In genomic region chr3:98887684-98888083, GRCh38 we compare ENCODE assay signal across 3 cellular contexts.
TF ChIP-seq lines count a peak whose summit lies in the region.

No MANE protein-coding gene starts in this region.

TF ChIP-seq in SK-N-SH, 30 proteins besides CTCF, POLR2A, EP300 and RAD21 (continued from another document):
- TF ChIP-seq SMC3 (IDR thresholded peaks at IDR 0.05; ENCODE audit: low read depth, low read length) (no peak), SIN3A (IDR thresholded peaks at IDR 0.05; ENCODE audit: borderline replicate concordance, low read depth, low read length) (no peak), REST (IDR thresholded peaks at IDR 0.05; ENCODE audit: low read depth, low read length) (no peak), NFIC (IDR thresholded peaks at IDR 0.05; ENCODE audit: borderline replicate concordance) (no peak), GATA2 (CRISPR knock-in tag; IDR thresholded peaks at IDR 0.05) (no peak), POLR2AphosphoS5 (IDR thresholded peaks at IDR 0.05; ENCODE audit: low read depth, low read length) (no peak), FOSL2 (IDR thresholded peaks at IDR 0.05; ENCODE audit: borderline replicate concordance, low read depth) (no peak), JUND (IDR thresholded peaks at IDR 0.05) (no peak), MXI1 (IDR thresholded peaks at IDR 0.05; ENCODE audit: low read depth, low read length) (no peak), USF2 (IDR thresholded peaks at IDR 0.05; ENCODE audit: borderline replicate concordance, low read depth, low read length) (no peak)

TF ChIP-seq in SK-N-SH treated with all-trans-retinoic acid at 6 μM for 48 hours, 23 proteins besides CTCF, POLR2A, EP300 and RAD21:
- TF ChIP-seq POU6F1 (CRISPR knock-in tag; IDR thresholded peaks at IDR 0.05; ENCODE audit: borderline replicate concordance, low read depth) (no peak), TCF4 (CRISPR knock-in tag; IDR thresholded peaks at IDR 0.05; ENCODE audit: borderline replicate concordance) (no peak), GLIS3 (CRISPR knock-in tag; IDR thresholded peaks at IDR 0.05) (no peak), ZFP30 (CRISPR knock-in tag; IDR thresholded peaks at IDR 0.05) (no peak), ZFP3 (CRISPR knock-in tag; IDR thresholded peaks at IDR 0.05) (no peak), ARNTL (CRISPR knock-in tag; IDR thresholded peaks at IDR 0.05; ENCODE audit: borderline replicate concordance, low read depth) (no peak)

TF ChIP-seq in IMR-90, 13 proteins besides CTCF, POLR2A, EP300 and RAD21 (continued from another document):
- no peak for TF ChIP-seq ELK1 (IDR thresholded peaks at IDR 0.05; ENCODE audit: borderline replicate concordance, low read depth, low read length)
- TF ChIP-seq SMC3 (IDR thresholded peaks at IDR 0.05; ENCODE audit: low read depth, low read length) = no peak
- TF ChIP-seq RFX5 (IDR thresholded peaks at IDR 0.05; ENCODE audit: low read depth, low read length) = no peak
- no peak for TF ChIP-seq NFE2L2 (IDR thresholded peaks at IDR 0.05; ENCODE audit: low read depth, low read length)
- TF ChIP-seq MAZ (IDR thresholded peaks at IDR 0.05; ENCODE audit: borderline replicate concordance, low read depth, low read length) = no peak
- TF ChIP-seq CEBPB (IDR thresholded peaks at IDR 0.05; ENCODE audit: low read depth, low read length) = no peak
- TF ChIP-seq USF2 (IDR thresholded peaks at IDR 0.05; ENCODE audit: low read depth, low read length) = no peak
- TF ChIP-seq MAFK (IDR thresholded peaks at IDR 0.05; ENCODE audit: low read depth, low read length) = no peak
- no peak for TF ChIP-seq CHD1 (IDR thresholded peaks at IDR 0.05; ENCODE audit: low read depth, low read length)
- TF ChIP-seq RCOR1 (IDR thresholded peaks at IDR 0.05; ENCODE audit: insufficient replicate concordance, low read length) = no peak
- no peak for TF ChIP-seq FOS (IDR thresholded peaks at IDR 0.05; ENCODE audit: low read depth, low read length)
